24 cellular contexts compared by ENCODE assay signal in the genomic region with DNA sequence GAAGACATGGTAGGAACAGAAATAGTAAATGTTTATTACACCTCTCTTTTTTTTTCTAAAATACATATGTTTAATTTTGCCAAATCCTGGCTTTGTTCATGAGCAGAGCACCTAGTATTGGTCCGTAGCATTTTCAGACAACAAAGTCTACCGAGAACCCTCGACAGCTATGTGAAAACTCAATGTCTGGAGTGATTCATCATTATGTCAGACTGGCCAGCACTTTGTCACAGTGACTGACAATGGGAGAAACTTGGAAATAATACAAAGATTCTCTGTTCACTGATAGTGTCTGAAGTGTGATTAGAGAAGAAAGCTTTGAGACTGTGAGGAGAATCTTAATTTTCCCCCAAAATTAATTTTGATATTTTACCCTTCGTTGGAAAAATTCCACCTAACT.
DNase-seq lines count a peak whose midpoint lies in the region; ATAC-seq, FAIRE-seq and TF ChIP-seq lines count a peak whose summit lies in the region.
"Had no signal": no experiment of that assay in that cellular context is flagged by ENCODE, and none has a peak within 500 bp of the region (broad histone marks: within the 10 kb centered on the region; RNA-seq: fewer than 3 reads in every experiment).

No MANE protein-coding gene starts in this region.

- RAD21 ChIA-PET in GM12878 (lab: Charles Lee; ENCODE audit: unreplicated experiment), result no interaction called here

- DNase-seq in LHCN-M2 (ENCODE audit: low read depth), result peak; percentile 18
- DNase-seq in GM12878 (ENCODE audit: low read depth, low spot score), result no peak
- peak; percentile 26 for DNase-seq in iris pigment epithelial cell (ENCODE audit: low read depth)
- DNase-seq in hippocampal formation (lab: John Stamatoyannopoulos, UW), result no peak
- no peak for DNase-seq in NCI-H446 treated with DMSO at 0.1 percent for 48 hours (lab: John Stamatoyannopoulos, UW)
- DNase-seq: activated CD8-positive, alpha-beta memory T cell treated with anti-CD3 and anti-CD28 coated beads, Interleukin-2, amount 50 U/mL, for 48 hours; activated effector memory CD4-positive, alpha-beta T cell treated with Interleukin-2 at 50 U/mL for 16 hours; activated naive CD8-positive, alpha-beta T cell treated with anti-CD3 and anti-CD28 coated beads, Interleukin-2, amount 50 U/mL, for 24 hours; dorsolateral prefrontal cortex; EL; glutamatergic neuron; left lung; MM.1S; NCI-H1436 treated with DMSO at 0.1 percent for 48 hours; NCI-H2171; posterior cingulate gyrus; stimulated activated naive CD8-positive, alpha-beta T cell treated with anti-CD3 and anti-CD28 coated beads, Interleukin-15, Interleukin-2, amounts not matched to agents 100 U/mL and 50 U/mL, for 24 hours; T-helper 2 cell; WERI-Rb-1 had no signal

- in situ Hi-C loops in GM12878 (cut with MboI), result no loop called here

- H3K4me1 ChIP-seq in GM12878 (ENCODE audit: control insufficient read depth, insufficient read depth, low read length), result no peaks in the 10 kb centered on the region
- H3K4me1 ChIP-seq: esophagus muscularis mucosa, left lung, tibial nerve had no signal

- POLR2A ChIA-PET in GM12878 (lab: Charles Lee), result no interaction called here

- SMC1A ChIA-PET in GM12878 (lab: Charles Lee; ENCODE audit: uncharacterized antibody, unreplicated experiment), result interaction anchor here (1.2 kb wide), 1 partner anchor 12 kb away, joined by 4 read pairs; no protein-coding TSS in a partner anchor

- H3K9ac ChIP-seq in GM12878 (ENCODE audit: control insufficient read depth, insufficient read depth, low read length), result no peak overlapping the region

- no peak for TF ChIP-seq RAD21 in GM12878 (IDR thresholded peaks at IDR 0.05; ENCODE audit: insufficient read depth, low read depth, low read length)

- BruUV-seq in GM12878 (replicated peaks; lab: Mats Ljungman, UMichigan), result no TSS peak

- H3K27ac ChIP-seq in GM12878 (ENCODE audit: control insufficient read depth, insufficient read depth), result no peak overlapping the region
- H3K27ac ChIP-seq: dorsolateral prefrontal cortex, esophagus muscularis mucosa, left lung, SJSA1, tibial nerve, WERI-Rb-1 had no signal

- no peak overlapping the region for H3K4me2 ChIP-seq in GM12878 (ENCODE audit: control insufficient read depth, insufficient read depth)

- FAIRE-seq in GM12878 (lab: Jason Lieb, UNC), result peak; percentile 27

- no peaks in the 10 kb centered on the region for H3K27me3 ChIP-seq in GM12878 (replicated peaks in 1 of 2; ENCODE audit: control insufficient read depth in 2 of 2, insufficient read depth in 2 of 2, low read length in 1 of 2)
- H3K27me3 ChIP-seq: dorsolateral prefrontal cortex, esophagus muscularis mucosa, left lung, SJSA1, tibial nerve had no signal

- no peak for TF ChIP-seq CTCF in GM12878 (IDR thresholded peaks at IDR 0.05 in 2 of 3, conservative IDR thresholded peaks at IDR 0.05 in 1 of 3; ENCODE audit: control insufficient read depth in 2 of 3, extremely low read depth in 1 of 3, insufficient read depth in 1 of 3, low read depth in 3 of 3, low read length in 3 of 3)

- no peaks in the 10 kb centered on the region for H4K20me1 ChIP-seq in GM12878 (ENCODE audit: control insufficient read depth, insufficient read depth)

- intact Hi-C loops in GM12878 (cut with micrococcal nuclease; ENCODE audit: unreplicated experiment), result no loop called here

- ATAC-seq in GM12878 (no peak), HG03571 (IDR thresholded peaks at IDR 0.05; ENCODE audit: unreplicated experiment) (no peak), GM19351 (IDR thresholded peaks at IDR 0.05; ENCODE audit: unreplicated experiment) (no peak)
- ATAC-seq: activated naive CD8-positive, alpha-beta T cell treated with anti-CD3 and anti-CD28 coated beads, Interleukin-2, amount 50 U/mL, for 24 hours; left lung; stimulated activated naive CD8-positive, alpha-beta T cell treated with anti-CD3 and anti-CD28 coated beads, Interleukin-15, Interleukin-2, amounts not matched to agents 100 U/mL and 50 U/mL, for 24 hours had no signal

- no peaks in the 10 kb centered on the region for H3K36me3 ChIP-seq in GM12878 (ENCODE audit: control insufficient read depth in 2 of 2, insufficient read depth in 2 of 2, low read length in 1 of 2)
- H3K36me3 ChIP-seq: esophagus muscularis mucosa, left lung, SJSA1, tibial nerve, WERI-Rb-1 had no signal

- CTCF ChIA-PET in GM12878 (lab: Yijun Ruan, JAX), result interaction anchor here (0.6 kb wide), 1 partner anchor 11 kb away, joined by 3 read pairs; no protein-coding TSS in a partner anchor

- TF ChIP-seq POLR2A in GM12878 (IDR thresholded peaks at IDR 0.05; ENCODE audit: low read depth, low read length), result no peak

- TF ChIP-seq EP300 in GM12878 (IDR thresholded peaks at IDR 0.05; ENCODE audit: borderline replicate concordance in 1 of 2, control insufficient read depth in 1 of 2, low read depth in 2 of 2, low read length in 2 of 2), result no peak

- no peaks in the 10 kb centered on the region for H3K79me2 ChIP-seq in GM12878 (ENCODE audit: control insufficient read depth, insufficient read depth, low read length)

- no peak overlapping the region for H3K4me3 ChIP-seq in GM12878
- H3K4me3 ChIP-seq: esophagus muscularis mucosa, left lung, SJSA1, tibial nerve had no signal

- no peaks in the 10 kb centered on the region for H3K9me3 ChIP-seq in GM12878 (replicated peaks; ENCODE audit: control insufficient read depth, insufficient read depth, low read length)
- H3K9me3 ChIP-seq: esophagus muscularis mucosa, left lung, SJSA1, tibial nerve had no signal

- WGBS in GM12878 (ENCODE audit: insufficient coverage, insufficient replicate concordance, low lambda C conversion rate, missing lambda C conversion rate), result 27% methylated on average over 4 of the region's 4 CpGs

- no peak overlapping the region for H2AFZ ChIP-seq in GM12878 (ENCODE audit: control insufficient read depth, low read depth, low read length)

TF ChIP-seq in GM12878, 131 proteins besides CTCF, POLR2A, EP300 and RAD21 (continues in another document):
- TF ChIP-seq ASH2L (IDR thresholded peaks at IDR 0.05; ENCODE audit: borderline replicate concordance, low read depth) (no peak), EED (IDR thresholded peaks at IDR 0.05; ENCODE audit: low read depth) (no peak), BCL11A (IDR thresholded peaks at IDR 0.05; ENCODE audit: low read depth, low read length) (no peak), EZH2 (IDR thresholded peaks at IDR 0.05; ENCODE audit: borderline replicate concordance, control insufficient read depth, low read depth, low read length) (no peak), ZZZ3 (IDR thresholded peaks at IDR 0.05; ENCODE audit: control insufficient read depth, insufficient read length, low read depth) (no peak), SREBF1 (IDR thresholded peaks at IDR 0.05; ENCODE audit: low read length) (no peak), RB1 (IDR thresholded peaks at IDR 0.05; ENCODE audit: borderline replicate concordance) (no peak), LARP7 (IDR thresholded peaks at IDR 0.05) (no peak), ZNF592 (IDR thresholded peaks at IDR 0.05) (no peak)
- TF ChIP-seq, protein P1, sequence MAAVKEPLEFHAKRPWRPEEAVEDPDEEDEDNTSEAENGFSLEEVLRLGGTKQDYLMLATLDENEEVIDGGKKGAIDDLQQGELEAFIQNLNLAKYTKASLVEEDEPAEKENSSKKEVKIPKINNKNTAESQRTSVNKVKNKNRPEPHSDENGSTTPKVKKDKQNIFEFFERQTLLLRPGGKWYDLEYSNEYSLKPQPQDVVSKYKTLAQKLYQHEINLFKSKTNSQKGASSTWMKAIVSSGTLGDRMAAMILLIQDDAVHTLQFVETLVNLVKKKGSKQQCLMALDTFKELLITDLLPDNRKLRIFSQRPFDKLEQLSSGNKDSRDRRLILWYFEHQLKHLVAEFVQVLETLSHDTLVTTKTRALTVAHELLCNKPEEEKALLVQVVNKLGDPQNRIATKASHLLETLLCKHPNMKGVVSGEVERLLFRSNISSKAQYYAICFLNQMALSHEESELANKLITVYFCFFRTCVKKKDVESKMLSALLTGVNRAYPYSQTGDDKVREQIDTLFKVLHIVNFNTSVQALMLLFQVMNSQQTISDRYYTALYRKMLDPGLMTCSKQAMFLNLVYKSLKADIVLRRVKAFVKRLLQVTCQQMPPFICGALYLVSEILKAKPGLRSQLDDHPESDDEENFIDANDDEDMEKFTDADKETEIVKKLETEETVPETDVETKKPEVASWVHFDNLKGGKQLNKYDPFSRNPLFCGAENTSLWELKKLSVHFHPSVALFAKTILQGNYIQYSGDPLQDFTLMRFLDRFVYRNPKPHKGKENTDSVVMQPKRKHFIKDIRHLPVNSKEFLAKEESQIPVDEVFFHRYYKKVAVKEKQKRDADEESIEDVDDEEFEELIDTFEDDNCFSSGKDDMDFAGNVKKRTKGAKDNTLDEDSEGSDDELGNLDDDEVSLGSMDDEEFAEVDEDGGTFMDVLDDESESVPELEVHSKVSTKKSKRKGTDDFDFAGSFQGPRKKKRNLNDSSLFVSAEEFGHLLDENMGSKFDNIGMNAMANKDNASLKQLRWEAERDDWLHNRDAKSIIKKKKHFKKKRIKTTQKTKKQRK (IDR thresholded peaks at IDR 0.05; ENCODE audit: low read depth, low read length), result no peak

Comparison
In these comparisons a context has a peak if more than half of its experiments do, and no peak if none do; other contexts are left out.
1. DNase-seq: peak in LHCN-M2 (single experiment) and iris pigment epithelial cell (single experiment); none in GM12878 (single experiment), hippocampal formation (0 of 2) and NCI-H446 treated with DMSO at 0.1 percent for 48 hours (single experiment).